ENCODE assay signal across 9 cellular contexts in genomic region chr4:71231073-71231752, GRCh38.
DNase-seq lines count a peak whose midpoint lies in the region; ATAC-seq and TF ChIP-seq lines count a peak whose summit lies in the region.
"Had no signal": no experiment of that assay in that cellular context is flagged by ENCODE, and none has a peak within 500 bp of the region (broad histone marks: within the 10 kb centered on the region; RNA-seq: fewer than 3 reads in every experiment).

No MANE protein-coding gene starts in this region.

- no peak for ATAC-seq in activated CD4-positive, CD25-positive, alpha-beta regulatory T cell treated with anti-CD3 and anti-CD28 coated beads, Interleukin-2, amount 50 U/mL, for 24 hours
- ATAC-seq in HG03175 (IDR thresholded peaks at IDR 0.05; ENCODE audit: unreplicated experiment) (no peak), HG03039 (IDR thresholded peaks at IDR 0.05; ENCODE audit: unreplicated experiment) (no peak)
- ATAC-seq: stimulated activated memory B cell treated with anti-CD40 and anti-IgM and Interleukin-4, amounts not matched to agents 10 μg/mL and 1 μg/mL and 100 μg/mL, for 72 hours had no signal

- DNase-seq in AG09319 (ENCODE audit: extremely low read depth, low read depth) (peak; percentile 73), NCI-H524 treated with DMSO at 0.1 percent for 48 hours (lab: John Stamatoyannopoulos, UW) (peak; percentile 67), fibroblast of the conjunctiva (ENCODE audit: low read depth) (peak; percentile 82), occipital lobe (lab: John Stamatoyannopoulos, UW) (peak; percentile 23), OCI-M1 (lab: John Stamatoyannopoulos, UW) (no peak)

- TF ChIP-seq CTCF in AG09319 (IDR thresholded peaks at IDR 0.05; ENCODE audit: low read depth, low read length): no peak
